In genomic region chr14:24145219-24145618, GRCh38 we compare ENCODE assay signal across 1 cellular context.
TF ChIP-seq lines count a peak whose summit lies in the region.

No MANE protein-coding gene starts in this region.

TF ChIP-seq in K562, 482 proteins besides CTCF, POLR2A, EP300 and RAD21:
- TF ChIP-seq HOXB6 (CRISPR knock-in tag; IDR thresholded peaks at IDR 0.05; ENCODE audit: borderline replicate concordance) (no peak), ZNF586 (CRISPR knock-in tag; conservative IDR thresholded peaks at IDR 0.05) (no peak), ZNF121 (CRISPR knock-in tag; conservative IDR thresholded peaks at IDR 0.05) (no peak), TOE1 (IDR thresholded peaks at IDR 0.05; ENCODE audit: borderline replicate concordance) (no peak), TOE1 (CRISPR knock-in tag; IDR thresholded peaks at IDR 0.05; ENCODE audit: borderline replicate concordance, low read depth) (no peak), ARID1B (IDR thresholded peaks at IDR 0.05) (no peak), JUN (IDR thresholded peaks at IDR 0.05; ENCODE audit: borderline replicate concordance, low read depth, low read length) (no peak), JUN (CRISPR knock-in tag; IDR thresholded peaks at IDR 0.05; ENCODE audit: borderline replicate concordance) (no peak), SRF (CRISPR knock-in tag; IDR thresholded peaks at IDR 0.05) (no peak), GTF2F1 (IDR thresholded peaks at IDR 0.05; ENCODE audit: low read depth, low read length) (no peak), CEBPB (tag; IDR thresholded peaks at IDR 0.05) (no peak), POLR3A (IDR thresholded peaks at IDR 0.05; ENCODE audit: borderline replicate concordance, extremely low read depth, insufficient read depth, insufficient read length) (no peak), ZNF639 (CRISPR knock-in tag; conservative IDR thresholded peaks at IDR 0.05 in 1 of 2, IDR thresholded peaks at IDR 0.05 in 1 of 2) (no peak), MCM5 (IDR thresholded peaks at IDR 0.05; ENCODE audit: low read depth) (no peak), KLF16 (IDR thresholded peaks at IDR 0.05) (no peak), PRMT5 (CRISPR knock-in tag; IDR thresholded peaks at IDR 0.05) (no peak), ZNF133 (CRISPR knock-in tag; IDR thresholded peaks at IDR 0.05) (no peak), SOX6 (IDR thresholded peaks at IDR 0.05) (no peak), CHD7 (IDR thresholded peaks at IDR 0.05; ENCODE audit: low read depth, low read length) (no peak), PREB (CRISPR knock-in tag; IDR thresholded peaks at IDR 0.05) (no peak)
